In genomic region chr12:1544991-1545700, GRCh38 we compare ENCODE assay signal across 10 cellular contexts. TPM values are rescaled to one million over a fixed set of nuclear protein-coding genes. Genes with fewer than 3 reads are reported as not detected.
DNase-seq lines count a peak whose midpoint lies in the region; TF ChIP-seq lines count a peak whose summit lies in the region.
"Had no signal": no experiment of that assay in that cellular context is flagged by ENCODE, and none has a peak within 500 bp of the region (broad histone marks: within the 10 kb centered on the region; RNA-seq: fewer than 3 reads in every experiment).

No MANE protein-coding gene starts in this region.

- intact Hi-C loops in posterior vena cava (cut with DNase I), result no loop called here

- DNase-seq in NCI-H524 (lab: John Stamatoyannopoulos, UW) (peak; percentile 12 to 26), NCI-H524 treated with DMSO at 0.1 percent for 48 hours (lab: John Stamatoyannopoulos, UW) (no peak), NCI-H526 (lab: John Stamatoyannopoulos, UW) (peak; percentile 18 to 37), dermis microvascular lymphatic vessel endothelial cell (ENCODE audit: low read depth in 2 of 2) (peak; percentile 18 to 53), osteocyte (ENCODE audit: extremely low spot score, unreplicated experiment) (no peak), NCI-H1105 (lab: John Stamatoyannopoulos, UW) (no peak), amniotic stem cell (lab: John Stamatoyannopoulos, UW) (no peak), posterior vena cava (ENCODE audit: low spot score) (no peak)
- DNase-seq: glutamatergic neuron, pancreas had no signal

- TF ChIP-seq CTCF in osteocyte (IDR thresholded peaks at IDR 0.05), result peak; percentile 44

- no peaks in the 10 kb centered on the region for H3K9me3 Mint-ChIP-seq in osteocyte (ENCODE audit: unreplicated experiment)

- peaks cover 10% of the 10 kb centered on the region for H3K36me3 Mint-ChIP-seq in osteocyte (ENCODE audit: unreplicated experiment)

- no peaks in the 10 kb centered on the region for H3K27me3 Mint-ChIP-seq in osteocyte (ENCODE audit: unreplicated experiment)

- peaks cover 35% of the 10 kb centered on the region for H3K4me1 Mint-ChIP-seq in osteocyte (ENCODE audit: unreplicated experiment)

- no peak overlapping the region for H3K4me3 Mint-ChIP-seq in osteocyte (ENCODE audit: unreplicated experiment)

- no peak overlapping the region for H3K27ac Mint-ChIP-seq in osteocyte (ENCODE audit: unreplicated experiment)

RNA-seq across cellular contexts. Expression of gene FBXL14, which starts 49.2 kb away (rescaled TPM):
- total RNA-seq in dermis microvascular lymphatic vessel endothelial cell, result 10.9 and 18.3 TPM in 2 replicates
- 9.1 and 9.4 TPM in 2 replicates for total RNA-seq in osteocyte
- total RNA-seq in posterior vena cava, result 1 to 10 TPM; 6.3 to 7.3 TPM

Comparison
In these comparisons a context has a peak if more than half of its experiments do, and no peak if none do; other contexts are left out.
1. DNase-seq: peak in NCI-H524 (2 of 2), NCI-H526 (2 of 2) and dermis microvascular lymphatic vessel endothelial cell (2 of 2); none in NCI-H524 treated with DMSO at 0.1 percent for 48 hours (single experiment), osteocyte (single experiment), NCI-H1105 (single experiment), amniotic stem cell (single experiment) and posterior vena cava (single experiment).